Comparison of ENCODE assay signal across 21 cellular contexts in genomic region chr7:136103545-136104268, GRCh38.
"Had no signal": no experiment of that assay in that cellular context is flagged by ENCODE, and none has a peak within 500 bp of the region (broad histone marks: within the 10 kb centered on the region; RNA-seq: fewer than 3 reads in every experiment).

No MANE protein-coding gene starts in this region.

- H3K36me3 ChIP-seq: lower lobe of right lung, neural progenitor cell, sigmoid colon, thoracic aorta, tibial nerve, upper lobe of right lung, uterus had no signal

- H3K27ac Mint-ChIP-seq: nephron; neural progenitor cell; stimulated activated effector memory CD8-positive, alpha-beta T cell treated with anti-CD3 and anti-CD28 coated beads, Interleukin-12 subunit alpha, Interleukin-12 subunit beta, amount 100 ng/mL, for 72 hours had no signal

- DNase-seq: dorsolateral prefrontal cortex; effector CD4-positive, alpha-beta T cell; hypothalamus; immature natural killer cell; islet precursor cell; left ventricle myocardium superior; lower lobe of right lung; posterior cingulate gyrus; psoas muscle; right cardiac atrium; sigmoid colon; stimulated activated CD4-positive, alpha-beta T cell treated with anti-CD3 and anti-CD28 coated beads, Interleukin-2, amount 100 ng/mL, for 24 hours; stimulated activated CD4-positive, alpha-beta T cell treated with anti-CD3 and anti-CD28 coated beads, Interleukin-4, amount 100 ng/mL, for 24 hours; substantia nigra; upper lobe of right lung; uterus had no signal

- H3K4me1 Mint-ChIP-seq: immature natural killer cell, nephron, neural progenitor cell had no signal

- H3K27me3 ChIP-seq: dorsolateral prefrontal cortex, neural progenitor cell, sigmoid colon, tibial nerve, upper lobe of right lung, uterus had no signal

- H3K9me3 ChIP-seq: lower lobe of right lung, sigmoid colon, thoracic aorta, upper lobe of right lung, uterus had no signal

- H3K4me3 Mint-ChIP-seq: immature natural killer cell; nephron; neural progenitor cell; stimulated activated effector memory CD8-positive, alpha-beta T cell treated with anti-CD3 and anti-CD28 coated beads, Interleukin-12 subunit alpha, Interleukin-12 subunit beta, amount 100 ng/mL, for 72 hours had no signal

- H3K4me1 ChIP-seq: lower lobe of right lung, neural progenitor cell, psoas muscle, sigmoid colon, tibial nerve, upper lobe of right lung, uterus had no signal

- H3K4me3 ChIP-seq: dorsolateral prefrontal cortex, lower lobe of right lung, neural progenitor cell, psoas muscle, sigmoid colon, thoracic aorta, tibial nerve, upper lobe of right lung, uterus had no signal

- H3K27ac ChIP-seq: dorsolateral prefrontal cortex, lower lobe of right lung, neural progenitor cell, psoas muscle, sigmoid colon, thoracic aorta, tibial nerve, upper lobe of right lung, uterus had no signal

- ATAC-seq: left ventricle myocardium superior, lower lobe of right lung, psoas muscle, right cardiac atrium, upper lobe of right lung had no signal

- H3K36me3 Mint-ChIP-seq: neural progenitor cell; stimulated activated effector memory CD8-positive, alpha-beta T cell treated with anti-CD3 and anti-CD28 coated beads, Interleukin-12 subunit alpha, Interleukin-12 subunit beta, amount 100 ng/mL, for 72 hours had no signal
